In the genomic region with DNA sequence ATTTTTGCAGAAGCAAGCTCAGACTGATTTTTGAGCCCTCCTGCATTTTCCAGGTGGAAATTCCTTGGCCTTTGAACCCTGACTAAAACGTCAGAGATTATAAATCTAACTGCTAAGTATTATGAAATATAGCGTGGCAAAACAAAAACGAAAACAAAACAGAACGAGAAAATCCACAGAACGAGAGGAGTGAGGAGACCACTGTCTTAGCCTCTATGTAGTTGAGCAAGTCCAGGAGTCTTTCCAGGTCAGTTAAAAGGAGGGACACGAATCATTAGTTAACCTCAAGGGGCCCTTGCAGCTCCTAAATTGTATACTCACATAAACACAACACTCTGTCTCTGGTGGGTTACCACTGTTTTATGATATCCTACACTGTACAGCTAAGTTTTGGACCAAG, we compare ENCODE assay signal across 10 cellular contexts.
DNase-seq lines count a peak whose midpoint lies in the region; ATAC-seq and TF ChIP-seq lines count a peak whose summit lies in the region.
"Had no signal": no experiment of that assay in that cellular context is flagged by ENCODE, and none has a peak within 500 bp of the region (broad histone marks: within the 10 kb centered on the region; RNA-seq: fewer than 3 reads in every experiment).

No MANE protein-coding gene starts in this region.

- ATAC-seq in left cardiac atrium: peak; percentile 5 to 7
- ATAC-seq in CD4-positive, alpha-beta T cell (ENCODE audit: poor library complexity): no peak

- DNase-seq in SK-MEL-5 (ENCODE audit: low read depth, low spot score) (peak; percentile 1), left cardiac atrium (no peak), prostate gland (ENCODE audit: low spot score) (no peak), amniotic stem cell (lab: John Stamatoyannopoulos, UW) (no peak), KG1 (lab: John Stamatoyannopoulos, UW) (no peak)
- DNase-seq in CD4-positive, alpha-beta T cell: no peak
- DNase-seq in stimulated activated naive CD4-positive, alpha-beta T cell treated with Interleukin-2 at 50 U/mL for 16 hours (lab: John Stamatoyannopoulos, UW): no peak
- DNase-seq: DMS79; stimulated activated naive CD8-positive, alpha-beta T cell treated with anti-CD3 and anti-CD28 coated beads, Interleukin-15, Interleukin-2, amounts not matched to agents 100 U/mL and 50 U/mL, for 24 hours had no signal

- no peak overlapping the region for H3K4me3 Mint-ChIP-seq in CD4-positive, alpha-beta T cell

- H3K79me2 ChIP-seq in ACC112 (ENCODE audit: control insufficient read depth, insufficient read depth, low read length, unreplicated experiment): no peaks in the 10 kb centered on the region

- in situ Hi-C loops in SK-MEL-5 (cut with HindIII; ENCODE audit: low pct_unique_long_range_greater_than_20kb, low sequenced_read_pairs): no loop called here

- POLR2A ChIA-PET in CD4-positive, alpha-beta T cell (lab: Charles Lee): no interaction called here

- no peak for TF ChIP-seq POLR2A in prostate gland (IDR thresholded peaks at IDR 0.05)

- CTCF ChIA-PET in CD4-positive, alpha-beta T cell (lab: Charles Lee): interaction anchor here (0.7 kb wide), 1 partner anchor 72 kb away, joined by 3 read pairs; no protein-coding TSS in a partner anchor

- H3K27ac ChIP-seq in ACC112 (ENCODE audit: low read depth, low read length) (peak overlapping the region; percentile 75), prostate gland (peak overlapping the region; percentile 66 to 72)
- no peak overlapping the region for H3K27ac ChIP-seq in CD4-positive, alpha-beta T cell (ENCODE audit: low read depth, low read length)

- TF ChIP-seq CTCF in prostate gland (IDR thresholded peaks at IDR 0.05): no peak
- TF ChIP-seq CTCF in CD4-positive, alpha-beta T cell (IDR thresholded peaks at IDR 0.05): no peak

- H3K27me3 ChIP-seq in ACC112 (ENCODE audit: insufficient read depth, low read length): no peaks in the 10 kb centered on the region
- no peaks in the 10 kb centered on the region for H3K27me3 ChIP-seq in prostate gland (replicated peaks; ENCODE audit: insufficient read depth)
- H3K27me3 ChIP-seq in CD4-positive, alpha-beta T cell (ENCODE audit: control insufficient read depth, insufficient read depth, low read length): no peaks in the 10 kb centered on the region

- H3K27ac Mint-ChIP-seq in CD4-positive, alpha-beta T cell: no peak overlapping the region

- peak overlapping the region; percentile 95 for H2AFZ ChIP-seq in ACC112 (ENCODE audit: low read length, unreplicated experiment)

- H3K4me1 ChIP-seq in ACC112 (ENCODE audit: control insufficient read depth, insufficient read depth, low read length, unreplicated experiment) (peaks cover 39% of the 10 kb centered on the region), prostate gland (replicated peaks) (no peaks in the 10 kb centered on the region)

- H3K4me3 ChIP-seq in ACC112 (ENCODE audit: low read depth, low read length) (peak overlapping the region; percentile 49), prostate gland (no peak overlapping the region)

- no peaks in the 10 kb centered on the region for H3K9me3 ChIP-seq in prostate gland
- no peaks in the 10 kb centered on the region for H3K9me3 ChIP-seq in CD4-positive, alpha-beta T cell (ENCODE audit: control insufficient read depth, low read length)

- no peaks in the 10 kb centered on the region for H3K36me3 Mint-ChIP-seq in CD4-positive, alpha-beta T cell (ENCODE audit: low read depth)

- peaks cover 6% of the 10 kb centered on the region for H3K4me1 Mint-ChIP-seq in CD4-positive, alpha-beta T cell (ENCODE audit: low read depth)

- H3K9me3 Mint-ChIP-seq in CD4-positive, alpha-beta T cell: no peaks in the 10 kb centered on the region

- H3K36me3 ChIP-seq in ACC112 (ENCODE audit: insufficient read depth, low read length) (no peaks in the 10 kb centered on the region), prostate gland (no peaks in the 10 kb centered on the region)

- no peaks in the 10 kb centered on the region for H3K27me3 Mint-ChIP-seq in CD4-positive, alpha-beta T cell

- WGBS in prostate gland: 15% methylated on average over 6 of the region's 6 CpGs

- intact Hi-C loops in left cardiac atrium (cut with DNase I) (loop anchor here in 1 of 2 donors (1.0 to 5.0 kb wide), 3 partner anchors 82 to 228 kb away; a partner anchor contains a TSS), prostate gland (cut with DNase I) (loop anchor here (2.0 to 5.0 kb wide), 4 partner anchors 78 to 228 kb away; a partner anchor contains a TSS)
- intact Hi-C loops in CD4-positive, alpha-beta T cell (cut with DNase I, micrococcal nuclease): no loop called here
